In genomic region chr13:34506796-34507195, GRCh38 we compare ENCODE assay signal across 29 cellular contexts.
"Had no signal": no experiment of that assay in that cellular context is flagged by ENCODE, and none has a peak within 500 bp of the region (broad histone marks: within the 10 kb centered on the region; RNA-seq: fewer than 3 reads in every experiment).

No MANE protein-coding gene starts in this region.

- H3K9me3 ChIP-seq: Peyer's patch, SJCRH30 had no signal

- DNase-seq: activated B cell treated with CpG ODN at 0.5 μM for 24 hours; activated CD4-positive, alpha-beta memory T cell treated with anti-CD3 and anti-CD28 coated beads for 36 hours; activated CD4-positive, alpha-beta T cell treated with anti-CD3 and anti-CD28 coated beads, Interleukin-2, amount 10 ng/mL, durations not matched to agents 7 days and 5 days; activated gamma-delta T cell; activated naive CD4-positive, alpha-beta T cell treated with anti-CD3 and anti-CD28 coated beads for 36 hours; activated T-cell treated with anti-CD3 and anti-CD28 coated beads for 4 hours; activated T-cell treated with anti-CD3 and anti-CD28 coated beads, Interleukin-2, amount 50 U/mL, for 48 hours; amygdala; brain microvascular endothelial cell; MM.1S; NCI-H1105; NCI-H1436; NCI-H1694 treated with DMSO at 0.1 percent for 48 hours; NCI-H2029 treated with DMSO at 0.1 percent for 48 hours; NCI-H345; NCI-H510A; NCI-H526 treated with DMSO at 0.1 percent for 48 hours; NK-92 treated with Interleukin-12 subunit alpha and Interleukin-12 subunit beta, amount 100 ng/mL, for 24 hours; OCI-M1; Peyer's patch; Right ventricle myocardium superior; SJCRH30; SW 1271 had no signal

- H3K27me3 Mint-ChIP-seq: activated B cell treated with CpG ODN at 0.5 μM for 24 hours; activated CD4-positive, alpha-beta memory T cell treated with anti-CD3 and anti-CD28 coated beads for 36 hours; activated CD4-positive, alpha-beta T cell treated with anti-CD3 and anti-CD28 coated beads, Interleukin-2, amount 10 ng/mL, durations not matched to agents 7 days and 5 days; activated naive CD8-positive, alpha-beta T cell had no signal

- H3K4me1 Mint-ChIP-seq: activated B cell treated with CpG ODN at 0.5 μM for 24 hours; activated CD4-positive, alpha-beta T cell treated with anti-CD3 and anti-CD28 coated beads, Interleukin-2, amount 10 ng/mL, durations not matched to agents 7 days and 5 days; activated T-helper 17 cell treated with anti-CD3 and anti-CD28 coated beads, Interleukin-2, amount 50 U/mL, for 72 hours had no signal

- H3K9me3 Mint-ChIP-seq: activated CD4-positive, alpha-beta memory T cell treated with anti-CD3 and anti-CD28 coated beads for 36 hours had no signal

- H3K27me3 ChIP-seq: brain microvascular endothelial cell, cardiac muscle cell, Peyer's patch, SJCRH30 had no signal

- H3K36me3 Mint-ChIP-seq: activated CD4-positive, alpha-beta memory T cell treated with anti-CD3 and anti-CD28 coated beads for 36 hours; activated naive CD8-positive, alpha-beta T cell had no signal

- H3K4me3 ChIP-seq: cardiac muscle cell, Peyer's patch, SJCRH30 had no signal

- ATAC-seq: activated T-helper 17 cell treated with anti-CD3 and anti-CD28 coated beads, Interleukin-2, amount 50 U/mL, for 72 hours; SK-N-SH treated with all-trans-retinoic acid at 6 μM for 48 hours had no signal

- H3K27ac ChIP-seq: brain microvascular endothelial cell, cardiac muscle cell, Peyer's patch, RWPE1, SJCRH30 had no signal

- H3K4me1 ChIP-seq: Peyer's patch, SJCRH30 had no signal

- H3K4me3 Mint-ChIP-seq: activated B cell treated with CpG ODN at 0.5 μM for 24 hours; activated CD4-positive, alpha-beta memory T cell treated with anti-CD3 and anti-CD28 coated beads for 36 hours; activated CD4-positive, alpha-beta T cell treated with anti-CD3 and anti-CD28 coated beads, Interleukin-2, amount 10 ng/mL, durations not matched to agents 7 days and 5 days; activated naive CD4-positive, alpha-beta T cell treated with anti-CD3 and anti-CD28 coated beads for 36 hours; activated naive CD8-positive, alpha-beta T cell; activated T-helper 17 cell treated with anti-CD3 and anti-CD28 coated beads, Interleukin-2, amount 50 U/mL, for 72 hours; T-helper 1 cell treated with Interleukin-12 subunit alpha and Interleukin-12 subunit beta and Interleukin-4 antibody, amounts not matched to agents 30 μg/mL and 1 μg/mL, for 36 hours had no signal

- H3K27ac Mint-ChIP-seq: activated B cell treated with CpG ODN at 0.5 μM for 24 hours; activated CD4-positive, alpha-beta memory T cell treated with anti-CD3 and anti-CD28 coated beads for 36 hours; activated CD4-positive, alpha-beta T cell treated with anti-CD3 and anti-CD28 coated beads, Interleukin-2, amount 10 ng/mL, durations not matched to agents 7 days and 5 days; activated naive CD4-positive, alpha-beta T cell treated with anti-CD3 and anti-CD28 coated beads for 36 hours; activated naive CD8-positive, alpha-beta T cell; activated T-helper 17 cell treated with anti-CD3 and anti-CD28 coated beads, Interleukin-2, amount 50 U/mL, for 72 hours; T-helper 1 cell treated with Interleukin-12 subunit alpha and Interleukin-12 subunit beta and Interleukin-4 antibody, amounts not matched to agents 30 μg/mL and 1 μg/mL, for 36 hours had no signal

- H3K36me3 ChIP-seq: brain microvascular endothelial cell, cardiac muscle cell, Peyer's patch, SJCRH30 had no signal
